Comparison of ENCODE assay signal across 8 cellular contexts in genomic region chr1:34681481-34682451, GRCh38.
A peak's percentile ranks its signal among the peaks of the same experiment; 100 is the strongest.
DNase-seq lines count a peak whose midpoint lies in the region; ATAC-seq and TF ChIP-seq lines count a peak whose summit lies in the region.

No MANE protein-coding gene starts in this region.

- H3K27ac ChIP-seq in DOHH2 (ENCODE audit: low read depth, low read length), result no peak overlapping the region
- no peak overlapping the region for H3K27ac ChIP-seq in SJCRH30

- no peak overlapping the region for H3K27ac Mint-ChIP-seq in brain

- H3K27me3 ChIP-seq in DOHH2 (ENCODE audit: control insufficient read depth, low read length) (peaks cover 24% of the 10 kb centered on the region), SJCRH30 (no peaks in the 10 kb centered on the region)

- peaks cover 13% of the 10 kb centered on the region for H3K27me3 Mint-ChIP-seq in brain

- H3K4me2 ChIP-seq in DOHH2 (ENCODE audit: low read length), result no peak overlapping the region

- H3K4me1 ChIP-seq in DOHH2 (ENCODE audit: control insufficient read depth, low read length), result no peaks in the 10 kb centered on the region
- peaks cover 16% of the 10 kb centered on the region for H3K4me1 ChIP-seq in SJCRH30

- ATAC-seq in GM18511 (IDR thresholded peaks at IDR 0.05; ENCODE audit: unreplicated experiment) (no peak), HG03565 (IDR thresholded peaks at IDR 0.05; ENCODE audit: unreplicated experiment) (no peak)

- peak; percentile 83 for TF ChIP-seq CTCF in DOHH2 (IDR thresholded peaks at IDR 0.05; ENCODE audit: low read depth, low read length, poor library complexity, severe bottlenecking)
- TF ChIP-seq CTCF in brain (conservative IDR thresholded peaks at IDR 0.05), result peak; percentile 66 to 88

- peaks cover 19% of the 10 kb centered on the region for H3K4me1 Mint-ChIP-seq in brain

- H3K4me3 Mint-ChIP-seq in brain, result peak overlapping the region in 1 of 5 experiments; percentile 10

- H3K4me3 ChIP-seq in DOHH2 (ENCODE audit: low read length) (no peak overlapping the region), SJCRH30 (no peak overlapping the region)

- no peaks in the 10 kb centered on the region for H3K36me3 Mint-ChIP-seq in brain

- peak; percentile 18 for DNase-seq in HT1080 (ENCODE audit: low read depth)
- peak; percentile 38 to 68 for DNase-seq in SJCRH30
- peak; percentile 76 for DNase-seq in left kidney (ENCODE audit: low read depth, low spot score)
- DNase-seq in stimulated activated CD4-positive, alpha-beta T cell treated with anti-CD3 and anti-CD28 coated beads, TNF-alpha, amount 100 ng/mL, for 24 hours (ENCODE audit: low read depth in 3 of 3), result peak; percentile 11 to 32 (median 17)

- H3K9me2 ChIP-seq in DOHH2 (replicated peaks; ENCODE audit: control insufficient read depth, low read length), result no peaks in the 10 kb centered on the region

- no peaks in the 10 kb centered on the region for H3F3A ChIP-seq in DOHH2 (ENCODE audit: control insufficient read depth, insufficient read depth)

- H3K9me3 ChIP-seq in DOHH2 (ENCODE audit: control insufficient read depth, insufficient read depth, low read length) (no peaks in the 10 kb centered on the region), SJCRH30 (replicated peaks) (no peaks in the 10 kb centered on the region)

- H3K36me3 ChIP-seq in DOHH2 (ENCODE audit: control insufficient read depth, low read length), result no peaks in the 10 kb centered on the region
- H3K36me3 ChIP-seq in SJCRH30, result no peaks in the 10 kb centered on the region

- no peaks in the 10 kb centered on the region for H3K79me2 ChIP-seq in DOHH2 (ENCODE audit: control insufficient read depth, low read length)

- no peaks in the 10 kb centered on the region for H4K20me1 ChIP-seq in DOHH2 (ENCODE audit: control insufficient read depth, insufficient read depth, low read depth, low read length)

- peaks cover 4 to 9% (median 5%) of the 10 kb centered on the region in 5 experiments for H3K9me3 Mint-ChIP-seq in brain

Comparison
In these comparisons a context has a peak if more than half of its experiments do, and no peak if none do; other contexts are left out.
1. DNase-seq: peak in every context shown above with its lines; median percentile 76 in left kidney; 53 in SJCRH30; 18 in HT1080; 17 in stimulated activated CD4-positive, alpha-beta T cell treated with anti-CD3 and anti-CD28 coated beads, TNF-alpha, amount 100 ng/mL, for 24 hours.